Comparison of ENCODE assay signal across 1 cellular context in the genomic region with DNA sequence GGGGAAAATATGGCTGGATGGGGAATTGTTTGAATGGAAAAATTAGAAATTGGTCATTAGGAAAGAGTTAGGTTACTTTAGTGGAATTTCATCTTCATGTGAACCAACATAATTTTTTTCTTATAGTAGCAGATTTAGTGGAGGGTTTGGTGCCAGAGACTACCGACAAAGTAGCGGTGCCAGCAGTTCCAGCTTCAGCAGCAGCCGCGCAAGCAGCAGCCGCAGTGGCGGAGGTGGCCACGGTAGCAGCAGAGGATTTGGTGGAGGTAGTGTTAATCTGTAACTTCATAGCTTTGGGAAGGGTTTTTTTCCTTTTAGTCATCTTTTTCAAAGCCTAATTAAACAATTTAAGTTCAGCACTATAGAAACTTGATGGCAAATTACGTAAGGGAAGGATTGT.
TF ChIP-seq lines count a peak whose summit lies in the region.

No MANE protein-coding gene starts in this region.

TF ChIP-seq in WTC11, 78 proteins besides CTCF, POLR2A, EP300 and RAD21 (continued from another document):
- TF ChIP-seq, protein P1, sequence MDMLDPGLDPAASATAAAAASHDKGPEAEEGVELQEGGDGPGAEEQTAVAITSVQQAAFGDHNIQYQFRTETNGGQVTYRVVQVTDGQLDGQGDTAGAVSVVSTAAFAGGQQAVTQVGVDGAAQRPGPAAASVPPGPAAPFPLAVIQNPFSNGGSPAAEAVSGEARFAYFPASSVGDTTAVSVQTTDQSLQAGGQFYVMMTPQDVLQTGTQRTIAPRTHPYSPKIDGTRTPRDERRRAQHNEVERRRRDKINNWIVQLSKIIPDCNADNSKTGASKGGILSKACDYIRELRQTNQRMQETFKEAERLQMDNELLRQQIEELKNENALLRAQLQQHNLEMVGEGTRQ (CRISPR knock-in tag; IDR thresholded peaks at IDR 0.05), result no peak
- TF ChIP-seq ZNF416 (CRISPR knock-in tag; IDR thresholded peaks at IDR 0.05), result no peak
- TF ChIP-seq, protein P2, sequence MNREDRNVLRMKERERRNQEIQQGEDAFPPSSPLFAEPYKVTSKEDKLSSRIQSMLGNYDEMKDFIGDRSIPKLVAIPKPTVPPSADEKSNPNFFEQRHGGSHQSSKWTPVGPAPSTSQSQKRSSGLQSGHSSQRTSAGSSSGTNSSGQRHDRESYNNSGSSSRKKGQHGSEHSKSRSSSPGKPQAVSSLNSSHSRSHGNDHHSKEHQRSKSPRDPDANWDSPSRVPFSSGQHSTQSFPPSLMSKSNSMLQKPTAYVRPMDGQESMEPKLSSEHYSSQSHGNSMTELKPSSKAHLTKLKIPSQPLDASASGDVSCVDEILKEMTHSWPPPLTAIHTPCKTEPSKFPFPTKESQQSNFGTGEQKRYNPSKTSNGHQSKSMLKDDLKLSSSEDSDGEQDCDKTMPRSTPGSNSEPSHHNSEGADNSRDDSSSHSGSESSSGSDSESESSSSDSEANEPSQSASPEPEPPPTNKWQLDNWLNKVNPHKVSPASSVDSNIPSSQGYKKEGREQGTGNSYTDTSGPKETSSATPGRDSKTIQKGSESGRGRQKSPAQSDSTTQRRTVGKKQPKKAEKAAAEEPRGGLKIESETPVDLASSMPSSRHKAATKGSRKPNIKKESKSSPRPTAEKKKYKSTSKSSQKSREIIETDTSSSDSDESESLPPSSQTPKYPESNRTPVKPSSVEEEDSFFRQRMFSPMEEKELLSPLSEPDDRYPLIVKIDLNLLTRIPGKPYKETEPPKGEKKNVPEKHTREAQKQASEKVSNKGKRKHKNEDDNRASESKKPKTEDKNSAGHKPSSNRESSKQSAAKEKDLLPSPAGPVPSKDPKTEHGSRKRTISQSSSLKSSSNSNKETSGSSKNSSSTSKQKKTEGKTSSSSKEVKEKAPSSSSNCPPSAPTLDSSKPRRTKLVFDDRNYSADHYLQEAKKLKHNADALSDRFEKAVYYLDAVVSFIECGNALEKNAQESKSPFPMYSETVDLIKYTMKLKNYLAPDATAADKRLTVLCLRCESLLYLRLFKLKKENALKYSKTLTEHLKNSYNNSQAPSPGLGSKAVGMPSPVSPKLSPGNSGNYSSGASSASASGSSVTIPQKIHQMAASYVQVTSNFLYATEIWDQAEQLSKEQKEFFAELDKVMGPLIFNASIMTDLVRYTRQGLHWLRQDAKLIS (CRISPR knock-in tag; IDR thresholded peaks at IDR 0.05; ENCODE audit: borderline replicate concordance), result no peak
